Comparison of ENCODE assay signal across 9 cellular contexts in the genomic region with DNA sequence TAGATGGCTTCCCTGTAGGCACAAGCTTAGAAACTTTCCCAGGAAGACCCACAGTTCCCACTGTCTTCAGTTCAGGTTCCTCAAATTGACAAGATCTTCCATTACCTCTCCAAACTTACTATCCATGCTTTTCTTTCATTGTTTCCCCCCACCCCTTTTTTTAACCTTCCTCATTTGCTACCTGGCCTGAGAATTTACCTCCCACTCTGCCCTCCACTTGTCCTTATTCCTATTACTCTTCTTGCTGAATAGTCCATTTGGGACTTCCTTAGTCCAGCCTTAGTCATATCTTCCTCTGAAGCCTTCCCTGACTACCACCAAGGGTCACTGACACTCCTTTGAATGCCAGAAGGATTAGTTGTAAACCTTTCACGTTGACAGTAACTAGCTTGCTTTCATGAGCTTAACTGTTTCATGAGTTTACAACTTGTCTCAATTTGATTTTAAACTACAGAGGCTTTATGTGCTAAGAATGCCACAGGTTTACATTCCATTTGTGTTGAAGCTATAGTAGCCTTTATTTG. TPM values are rescaled to one million over a fixed set of nuclear protein-coding genes. Genes with fewer than 3 reads are reported as not detected.
DNase-seq lines count a peak whose midpoint lies in the region; ATAC-seq and TF ChIP-seq lines count a peak whose summit lies in the region.
"Had no signal": no experiment of that assay in that cellular context is flagged by ENCODE, and none has a peak within 500 bp of the region (broad histone marks: within the 10 kb centered on the region; RNA-seq: fewer than 3 reads in every experiment).

No MANE protein-coding gene starts in this region.

- H3K4me1 ChIP-seq in tibial nerve = peaks cover 0 to 37% (median 16%) of the 10 kb centered on the region in 4 donors

- H3K4me3 ChIP-seq in tibial nerve = no peak overlapping the region

- no peak for TF ChIP-seq EP300 in tibial nerve (IDR thresholded peaks at IDR 0.05)

- TF ChIP-seq POLR2A in tibial nerve (IDR thresholded peaks at IDR 0.05) = no peak

- H3K4me1 Mint-ChIP-seq in activated naive CD8-positive, alpha-beta T cell (ENCODE audit: low read depth) = peaks cover 34% of the 10 kb centered on the region
- peaks cover 33% of the 10 kb centered on the region for H3K4me1 Mint-ChIP-seq in activated naive CD8-positive, alpha-beta T cell treated with anti-CD3 and anti-CD28 coated beads for 36 hours
- peaks cover 27% of the 10 kb centered on the region for H3K4me1 Mint-ChIP-seq in activated B cell treated with CpG ODN at 0.5 μM for 24 hours
- H3K4me1 Mint-ChIP-seq in immature natural killer cell = peaks cover 24 to 40% of the 10 kb centered on the region in 2 donors

- POLR2A ChIA-PET in activated B cell treated with CpG ODN at 0.5 μM for 24 hours (lab: Charles Lee) = interaction anchor here (0.6 to 1.2 kb wide), 3 partner anchors 25 to 1975 kb away, joined by 3 read pairs; partner anchors contain the start of gene ATP6V1F

- intact Hi-C loops in activated B cell treated with CpG ODN at 0.5 μM for 24 hours (cut with micrococcal nuclease) = loop anchor here (2.0 to 10.0 kb wide), 4 partner anchors 41 to 1211 kb away; partner anchors contain the start of gene RBM28

- peak overlapping the region; percentile 98 for H3K4me3 Mint-ChIP-seq in activated naive CD8-positive, alpha-beta T cell
- H3K4me3 Mint-ChIP-seq in activated naive CD8-positive, alpha-beta T cell treated with anti-CD3 and anti-CD28 coated beads for 36 hours = no peak overlapping the region
- H3K4me3 Mint-ChIP-seq in activated B cell treated with CpG ODN at 0.5 μM for 24 hours (peak overlapping the region; percentile 97), immature natural killer cell (peak overlapping the region; percentile 98 to 100 (median 99))

- H3K27me3 ChIP-seq in tibial nerve = no peaks in the 10 kb centered on the region
- H3K27me3 ChIP-seq: left lung had no signal

- H3K27ac Mint-ChIP-seq in activated naive CD8-positive, alpha-beta T cell = no peak overlapping the region
- no peak overlapping the region for H3K27ac Mint-ChIP-seq in activated naive CD8-positive, alpha-beta T cell treated with anti-CD3 and anti-CD28 coated beads for 36 hours
- H3K27ac Mint-ChIP-seq in activated B cell treated with CpG ODN at 0.5 μM for 24 hours = peak overlapping the region; percentile 88
- H3K27ac Mint-ChIP-seq in immature natural killer cell = peak overlapping the region; percentile 37 to 99 (median 74)

- H3K9me3 ChIP-seq in tibial nerve = no peaks in the 10 kb centered on the region
- H3K9me3 ChIP-seq: left lung had no signal

- no peak for DNase-seq in activated naive CD8-positive, alpha-beta T cell treated with anti-CD3 and anti-CD28 coated beads for 36 hours
- DNase-seq in activated B cell treated with CpG ODN at 0.5 μM for 24 hours = no peak
- no peak for DNase-seq in immature natural killer cell
- no peak for DNase-seq in tibial nerve (ENCODE audit: low spot score in 2 of 2)
- DNase-seq in GM19240 (ENCODE audit: insufficient read length, low spot score) = no peak
- no peak for DNase-seq in NCI-H2107 treated with DMSO at 0.1 percent for 48 hours (lab: John Stamatoyannopoulos, UW; ENCODE audit: unreplicated experiment)
- DNase-seq: left lung had no signal

- no peaks in the 10 kb centered on the region for H3K36me3 Mint-ChIP-seq in activated naive CD8-positive, alpha-beta T cell
- H3K36me3 Mint-ChIP-seq in activated naive CD8-positive, alpha-beta T cell treated with anti-CD3 and anti-CD28 coated beads for 36 hours = peaks cover 5% of the 10 kb centered on the region
- H3K36me3 Mint-ChIP-seq in activated B cell treated with CpG ODN at 0.5 μM for 24 hours (ENCODE audit: low read depth) = peaks cover 7% of the 10 kb centered on the region
- no peaks in the 10 kb centered on the region for H3K36me3 Mint-ChIP-seq in immature natural killer cell

- no peaks in the 10 kb centered on the region for H3K9me3 Mint-ChIP-seq in activated naive CD8-positive, alpha-beta T cell (ENCODE audit: low read depth)
- no peaks in the 10 kb centered on the region for H3K9me3 Mint-ChIP-seq in activated naive CD8-positive, alpha-beta T cell treated with anti-CD3 and anti-CD28 coated beads for 36 hours
- H3K9me3 Mint-ChIP-seq in activated B cell treated with CpG ODN at 0.5 μM for 24 hours (no peaks in the 10 kb centered on the region), immature natural killer cell (no peaks in the 10 kb centered on the region)

- H3K27me3 Mint-ChIP-seq in activated naive CD8-positive, alpha-beta T cell = no peaks in the 10 kb centered on the region
- no peaks in the 10 kb centered on the region for H3K27me3 Mint-ChIP-seq in activated naive CD8-positive, alpha-beta T cell treated with anti-CD3 and anti-CD28 coated beads for 36 hours
- no peaks in the 10 kb centered on the region for H3K27me3 Mint-ChIP-seq in activated B cell treated with CpG ODN at 0.5 μM for 24 hours
- H3K27me3 Mint-ChIP-seq in immature natural killer cell (ENCODE audit: low read depth in 3 of 3) = peaks cover 7 to 14% (median 10%) of the 10 kb centered on the region in 3 donors

- no peaks in the 10 kb centered on the region for H3K36me3 ChIP-seq in tibial nerve
- H3K36me3 ChIP-seq: left lung had no signal

- H3K27ac ChIP-seq in tibial nerve = peak overlapping the region in 3 of 4 donors; percentile 89 to 96 (median 93)

- CTCF ChIA-PET in activated B cell treated with CpG ODN at 0.5 μM for 24 hours (lab: Charles Lee) = interaction anchor here (0.9 kb wide), 1 partner anchor 480 kb away, joined by 4 read pairs; no protein-coding TSS in a partner anchor

- 12 to 24% methylated on average over 1 of the region's 1 CpG for WGBS in tibial nerve, 2 donors

- TF ChIP-seq CTCF in activated B cell treated with CpG ODN at 0.5 μM for 24 hours (IDR thresholded peaks at IDR 0.05) (no peak), tibial nerve (IDR thresholded peaks at IDR 0.05) (no peak)

- ATAC-seq in activated B cell treated with CpG ODN at 0.5 μM for 24 hours (ENCODE audit: low read depth) (no peak), GM21717 (IDR thresholded peaks at IDR 0.05; ENCODE audit: unreplicated experiment) (no peak)

RNA-seq across cellular contexts. Expression of gene CALU, which starts 1.2 kb away (rescaled TPM):
- 10 to 100 TPM; 42.2 to 44.5 TPM for total RNA-seq in activated naive CD8-positive, alpha-beta T cell treated with anti-CD3 and anti-CD28 coated beads for 36 hours
- total RNA-seq in activated B cell treated with CpG ODN at 0.5 μM for 24 hours = 14.7 and 15.4 TPM in 2 replicates
- polyA plus RNA-seq in immature natural killer cell = 10 to 100 TPM; 26.6 to 49.3 (median 45.9) TPM
- total RNA-seq in tibial nerve = 10 to 100 TPM; 77.3 to 94.8 (median 90.0) TPM

RNA-seq across cellular contexts. Expression of gene OPN1SW, which starts 37.7 kb away (rescaled TPM):
- total RNA-seq in activated naive CD8-positive, alpha-beta T cell treated with anti-CD3 and anti-CD28 coated beads for 36 hours = not detected
- total RNA-seq in activated B cell treated with CpG ODN at 0.5 μM for 24 hours (not detected in 2 replicates), tibial nerve (not detected)
- polyA plus RNA-seq in immature natural killer cell = not detected
- total RNA-seq: left lung had no signal

RNA-seq across cellular contexts. Expression of gene CCDC136, which starts 53.8 kb away (rescaled TPM):
- 10 to 100 TPM; 10.8 to 11.0 TPM for total RNA-seq in activated naive CD8-positive, alpha-beta T cell treated with anti-CD3 and anti-CD28 coated beads for 36 hours
- 4.8 and 5.1 TPM in 2 replicates for total RNA-seq in activated B cell treated with CpG ODN at 0.5 μM for 24 hours
- 1 to 10 TPM in 1 of 3 donors, under 1 TPM in 1, not detected in 1; 0.24 to 2.6 TPM for polyA plus RNA-seq in immature natural killer cell
- 10 to 100 TPM in 1 of 4 donors, 1 to 10 TPM in 3; 4.5 to 12.4 (median 7.2) TPM for total RNA-seq in tibial nerve

Comparison
In these comparisons a context has a peak if more than half of its experiments do, and no peak if none do; other contexts are left out.
1. H3K27ac Mint-ChIP-seq: peak in activated B cell treated with CpG ODN at 0.5 μM for 24 hours (single experiment) and immature natural killer cell (6 of 6); none in activated naive CD8-positive, alpha-beta T cell (single experiment) and activated naive CD8-positive, alpha-beta T cell treated with anti-CD3 and anti-CD28 coated beads for 36 hours (single experiment).